In genomic region chr16:85173077-85173980, GRCh38 we compare ENCODE assay signal across 9 cellular contexts.
A peak's percentile ranks its signal among the peaks of the same experiment; 100 is the strongest.
DNase-seq lines count a peak whose midpoint lies in the region; ATAC-seq, FAIRE-seq and TF ChIP-seq lines count a peak whose summit lies in the region.
"Had no signal": no experiment of that assay in that cellular context is flagged by ENCODE, and none has a peak within 500 bp of the region (broad histone marks: within the 10 kb centered on the region; RNA-seq: fewer than 3 reads in every experiment).

No MANE protein-coding gene starts in this region.

- H2AFZ ChIP-seq in mesenchymal stem cell (ENCODE audit: low read depth, low read length): no peak overlapping the region

- TF ChIP-seq CTCF in A673 (conservative IDR thresholded peaks at IDR 0.05; ENCODE audit: low read depth, low read length): 0 out of 2 replicates have a peak, but pooled peaks have one; percentile 29
- no peak for TF ChIP-seq CTCF in bronchial epithelial cell (IDR thresholded peaks at IDR 0.05; ENCODE audit: insufficient read depth, low read length, severe bottlenecking)
- no peak for TF ChIP-seq CTCF in prostate gland (IDR thresholded peaks at IDR 0.05)

- H3K23ac ChIP-seq in mesenchymal stem cell (ENCODE audit: low read length in 2 of 2): no peak overlapping the region

- no peak overlapping the region for H4K91ac ChIP-seq in mesenchymal stem cell (ENCODE audit: low read length)

- H2BK5ac ChIP-seq in mesenchymal stem cell (ENCODE audit: low read depth, low read length, poor library complexity, severe bottlenecking): no peak overlapping the region

- H3K36me3 ChIP-seq in A673 (ENCODE audit: insufficient read depth, low read length, poor library complexity, severe bottlenecking) (no peaks in the 10 kb centered on the region), HUES6 (ENCODE audit: control insufficient read depth, insufficient read depth, low read length) (no peaks in the 10 kb centered on the region), bronchial epithelial cell (ENCODE audit: control insufficient read depth, insufficient read depth, low read length) (no peaks in the 10 kb centered on the region), mesenchymal stem cell (ENCODE audit: control insufficient read depth in 1 of 2, insufficient read depth in 2 of 2, low read depth in 1 of 2, low read length in 2 of 2) (peaks cover 5 to 28% of the 10 kb centered on the region in 2 experiments), prostate gland (no peaks in the 10 kb centered on the region)

- intact Hi-C loops in A673 (cut with micrococcal nuclease; ENCODE audit: unreplicated experiment): loop anchor here (5.0 kb wide), 2 partner anchors 49 to 64 kb away; no protein-coding TSS in a partner anchor
- intact Hi-C loops in prostate gland (cut with DNase I): loop anchor here (2.0 to 5.0 kb wide), 2 partner anchors 39 to 51 kb away; no protein-coding TSS in a partner anchor

- peak overlapping the region; percentile 37 for H2AK5ac ChIP-seq in mesenchymal stem cell (ENCODE audit: low read length, severe bottlenecking)

- H3K4me3 ChIP-seq in A673 (ENCODE audit: low read depth, low read length, poor library complexity, severe bottlenecking) (peak overlapping the region; percentile 53), HUES6 (ENCODE audit: low read depth, low read length) (peak overlapping the region; percentile 33), bronchial epithelial cell (ENCODE audit: low read depth, low read length) (no peak overlapping the region), mesenchymal stem cell (ENCODE audit: insufficient read depth in 1 of 2, low read depth in 1 of 2, low read length in 2 of 2) (peak overlapping the region in 1 of 2 experiments; percentile 82), prostate gland (no peak overlapping the region)

- peak overlapping the region; percentile 78 to 94 for H3K18ac ChIP-seq in mesenchymal stem cell (ENCODE audit: low read depth in 1 of 2, low read length in 2 of 2)

- H2BK120ac ChIP-seq in mesenchymal stem cell (ENCODE audit: low read depth, low read length): peak overlapping the region; percentile 42

- H3K27me3 ChIP-seq in A673 (replicated peaks; ENCODE audit: insufficient read depth, low read depth, low read length, poor library complexity): no peaks in the 10 kb centered on the region
- peaks cover 17% of the 10 kb centered on the region for H3K27me3 ChIP-seq in HUES6 (ENCODE audit: control insufficient read depth, insufficient read depth, low read length)
- no peaks in the 10 kb centered on the region for H3K27me3 ChIP-seq in bronchial epithelial cell (ENCODE audit: control insufficient read depth, insufficient read depth, low read length)
- no peaks in the 10 kb centered on the region for H3K27me3 ChIP-seq in mesenchymal stem cell (ENCODE audit: control insufficient read depth in 1 of 2, insufficient read depth in 1 of 2, low read length in 2 of 2)
- no peaks in the 10 kb centered on the region for H3K27me3 ChIP-seq in prostate gland (replicated peaks; ENCODE audit: insufficient read depth)

- H3K27ac ChIP-seq in A673 (ENCODE audit: low read depth, low read length, poor library complexity, severe bottlenecking) (peak overlapping the region; percentile 80), HUES6 (ENCODE audit: low read depth, low read length) (no peak overlapping the region), mesenchymal stem cell (ENCODE audit: low read length, poor library complexity, severe bottlenecking) (peak overlapping the region; percentile 82), prostate gland (no peak overlapping the region)

- DNase-seq in A673 (ENCODE audit: low spot score) (peak; percentile 31), bronchial epithelial cell (ENCODE audit: low read depth) (peak; percentile 96), mesenchymal stem cell (peak; percentile 91), GF-D8 (lab: John Stamatoyannopoulos, UW) (no peak), prostate gland (ENCODE audit: low spot score) (no peak)
- DNase-seq: central memory CD4-positive, alpha-beta T cell had no signal

- no peak for ATAC-seq in GM19023 (IDR thresholded peaks at IDR 0.05; ENCODE audit: unreplicated experiment)
- no peak for ATAC-seq in HG03025 (IDR thresholded peaks at IDR 0.05; ENCODE audit: low FRiP score, unreplicated experiment)

- CTCF ChIA-PET in A673 (lab: Charles Lee): interaction anchor here (0.6 kb wide), 1 partner anchor 17 kb away, joined by 3 read pairs; no protein-coding TSS in a partner anchor

- WGBS in mesenchymal stem cell: 20% methylated on average over 15 of the region's 15 CpGs
- WGBS in prostate gland: 78% methylated on average over 15 of the region's 15 CpGs

- peak overlapping the region; percentile 43 for H3K9ac ChIP-seq in HUES6 (ENCODE audit: low read length)
- H3K9ac ChIP-seq in mesenchymal stem cell (ENCODE audit: low read length): peak overlapping the region; percentile 83

- H3K14ac ChIP-seq in mesenchymal stem cell (ENCODE audit: low read length in 2 of 2): peak overlapping the region in 1 of 2 experiments; percentile 73

- no peak overlapping the region for H2BK15ac ChIP-seq in mesenchymal stem cell (ENCODE audit: low read depth, poor library complexity, severe bottlenecking)

- POLR2A ChIA-PET in A673 (lab: Charles Lee; ENCODE audit: low non-redundant PET): no interaction called here

- peak overlapping the region; percentile 46 for H3K4me2 ChIP-seq in mesenchymal stem cell (ENCODE audit: low read length, poor library complexity, severe bottlenecking)

- TF ChIP-seq POLR2A in prostate gland (IDR thresholded peaks at IDR 0.05): no peak

- TSS peak; percentile 11 for BruUV-seq in A673 (replicated peaks; lab: Mats Ljungman, UMichigan)

- H3K9me3 ChIP-seq in A673 (ENCODE audit: low read depth, low read length, poor library complexity, severe bottlenecking) (no peaks in the 10 kb centered on the region), HUES6 (ENCODE audit: control insufficient read depth, insufficient read depth, low read depth, low read length) (no peaks in the 10 kb centered on the region), mesenchymal stem cell (ENCODE audit: control insufficient read depth, low read length) (no peaks in the 10 kb centered on the region), prostate gland (no peaks in the 10 kb centered on the region)

- H4K8ac ChIP-seq in mesenchymal stem cell (ENCODE audit: low read length): no peak overlapping the region

- peaks cover 34% of the 10 kb centered on the region for H3K79me1 ChIP-seq in mesenchymal stem cell (replicated peaks; ENCODE audit: low read length, poor library complexity, severe bottlenecking)

- peak overlapping the region; percentile 34 to 67 for H3K4ac ChIP-seq in mesenchymal stem cell (ENCODE audit: low read depth in 1 of 2, low read length in 2 of 2)

- H3K4me1 ChIP-seq in A673 (ENCODE audit: insufficient read depth, low read length, poor library complexity, severe bottlenecking) (peaks cover 76% of the 10 kb centered on the region), HUES6 (ENCODE audit: control insufficient read depth, insufficient read depth, low read length) (peaks cover 62% of the 10 kb centered on the region), mesenchymal stem cell (ENCODE audit: control insufficient read depth, insufficient read depth, low read depth, low read length) (peaks cover 82% of the 10 kb centered on the region), prostate gland (replicated peaks) (peaks cover 4% of the 10 kb centered on the region)

- H2BK12ac ChIP-seq in mesenchymal stem cell (ENCODE audit: low read length in 2 of 2): peak overlapping the region in 1 of 2 experiments; percentile 79

- peak; percentile 94 for FAIRE-seq in bronchial epithelial cell (lab: Jason Lieb, UNC)

Comparison
In these comparisons a context has a peak if more than half of its experiments do, and no peak if none do; other contexts are left out.
1. DNase-seq: peak in A673 (single experiment), bronchial epithelial cell (single experiment) and mesenchymal stem cell (single experiment); none in GF-D8 (single experiment) and prostate gland (single experiment).
2. H3K27ac ChIP-seq: peak in A673 (single experiment) and mesenchymal stem cell (single experiment); none in HUES6 (single experiment) and prostate gland (0 of 2).
3. H3K4me3 ChIP-seq: peak in A673 (single experiment) and HUES6 (single experiment); none in bronchial epithelial cell (single experiment) and prostate gland (0 of 2).